In the genomic region with DNA sequence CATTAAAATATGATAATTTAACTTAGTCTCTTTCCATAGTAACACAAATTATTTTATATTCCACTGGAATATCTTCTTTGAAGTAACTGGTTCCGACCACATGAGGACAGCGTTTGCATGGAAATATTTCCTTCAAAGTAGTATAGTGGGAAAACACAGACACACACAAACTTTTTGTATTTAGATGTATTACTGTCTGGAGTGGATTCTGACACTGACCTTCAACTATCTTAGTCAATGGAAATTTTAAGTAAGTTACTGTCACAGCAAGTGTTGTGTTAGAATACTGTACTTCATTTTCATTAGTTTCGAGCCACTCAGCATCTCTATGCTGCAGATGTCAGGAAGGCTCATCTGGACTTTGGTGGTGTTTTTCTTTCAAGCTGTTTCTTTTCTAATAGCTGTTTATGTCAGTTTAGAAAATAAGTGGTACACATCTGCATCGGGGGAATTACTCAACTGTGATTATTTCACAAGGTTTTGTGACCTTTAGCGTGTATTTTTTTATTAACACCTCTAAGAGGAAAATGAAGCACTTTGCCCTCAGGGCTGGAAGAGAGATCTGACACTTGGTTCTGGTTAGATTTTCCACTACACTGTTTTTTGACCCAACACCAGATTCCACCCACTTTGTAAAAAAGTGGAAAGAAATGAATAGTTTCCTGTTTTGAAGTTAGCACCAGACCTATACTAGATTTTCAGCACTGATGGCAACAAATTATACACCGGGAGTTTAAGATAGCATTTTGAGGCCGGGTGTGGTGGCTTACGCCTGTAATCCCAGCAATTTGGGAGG, we compare ENCODE assay signal across 8 cellular contexts. TPM values are rescaled to one million over a fixed set of nuclear protein-coding genes. Genes with fewer than 3 reads are reported as not detected.
DNase-seq lines count a peak whose midpoint lies in the region; ATAC-seq and TF ChIP-seq lines count a peak whose summit lies in the region.

No MANE protein-coding gene starts in this region.

- peaks cover 0 to 11% (median 0%) of the 10 kb centered on the region in 9 donors for H3K4me1 ChIP-seq in heart right ventricle

- DNase-seq in heart right ventricle (no peak), Right ventricle myocardium inferior (ENCODE audit: missing footprints) (no peak), SW480 (ENCODE audit: low spot score) (peak; percentile 33), glomerular visceral epithelial cell (ENCODE audit: extremely low spot score) (peak; percentile 13), G401 (ENCODE audit: low spot score) (no peak), HPDE6-E6E7 (ENCODE audit: extremely low spot score) (no peak)
- no peak for DNase-seq in stimulated activated CD4-positive, alpha-beta T cell treated with anti-CD3 and anti-CD28 coated beads, Interleukin-4, amount 100 ng/mL, for 24 hours

- H3K27me3 ChIP-seq in heart right ventricle = peaks cover 0 to 8% (median 0%) of the 10 kb centered on the region in 7 donors

- H3K4me3 ChIP-seq in heart right ventricle = no peak overlapping the region

- 72 to 76% methylated on average over 8 of the region's 8 CpGs for WGBS in heart right ventricle, 2 donors

- H3K36me3 ChIP-seq in heart right ventricle = no peaks in the 10 kb centered on the region

- intact Hi-C loops in heart right ventricle (cut with DNase I) = loop anchor here in 8 of 10 donors (2.0 to 10.0 kb wide), 4 partner anchors 328 to 548 kb away; no protein-coding TSS in a partner anchor
- intact Hi-C loops in Right ventricle myocardium inferior (cut with DNase I) = loop anchor here (2.0 to 10.0 kb wide), 2 partner anchors 168 to 328 kb away; no protein-coding TSS in a partner anchor

- no peaks in the 10 kb centered on the region for H3K9me3 ChIP-seq in heart right ventricle

- H3K27ac ChIP-seq in heart right ventricle = no peak overlapping the region

- ATAC-seq in heart right ventricle (peak in 3 of 8 donors; percentile 55 to 65 (median 61)), Right ventricle myocardium inferior (no peak), HG02938 (IDR thresholded peaks at IDR 0.05; ENCODE audit: unreplicated experiment) (no peak)

- in situ Hi-C loops in G401 (cut with HindIII; ENCODE audit: low sequenced_read_pairs) = no loop called here

- TF ChIP-seq CTCF in heart right ventricle (IDR thresholded peaks at IDR 0.05) = peak; percentile 17 to 72 (median 57)

RNA-seq across cellular contexts. Expression of a gene that starts 18.9 kb away (rescaled TPM):
- total RNA-seq in heart right ventricle (10 to 100 TPM in 5 of 10 donors, 1 to 10 TPM in 5; 7.7 to 14.7 (median 9.8) TPM), Right ventricle myocardium inferior (12.7 TPM)
- polyA plus RNA-seq in heart right ventricle = 10 to 100 TPM in 1 of 2 donors, 1 to 10 TPM in 1; 9.7 to 64.3 TPM
- total RNA-seq in G401 (2014; rRNA removed; shearing (Covaris generic)) = 46.2 and 63.2 TPM in 2 replicates

Comparison
In these comparisons a context has a peak if more than half of its experiments do, and no peak if none do; other contexts are left out.
1. DNase-seq: peak in SW480 (single experiment) and glomerular visceral epithelial cell (single experiment); none in heart right ventricle (0 of 2), Right ventricle myocardium inferior (single experiment), G401 (single experiment), stimulated activated CD4-positive, alpha-beta T cell treated with anti-CD3 and anti-CD28 coated beads, Interleukin-4, amount 100 ng/mL, for 24 hours (single experiment) and HPDE6-E6E7 (single experiment).